8 cellular contexts compared by ENCODE assay signal in the genomic region with DNA sequence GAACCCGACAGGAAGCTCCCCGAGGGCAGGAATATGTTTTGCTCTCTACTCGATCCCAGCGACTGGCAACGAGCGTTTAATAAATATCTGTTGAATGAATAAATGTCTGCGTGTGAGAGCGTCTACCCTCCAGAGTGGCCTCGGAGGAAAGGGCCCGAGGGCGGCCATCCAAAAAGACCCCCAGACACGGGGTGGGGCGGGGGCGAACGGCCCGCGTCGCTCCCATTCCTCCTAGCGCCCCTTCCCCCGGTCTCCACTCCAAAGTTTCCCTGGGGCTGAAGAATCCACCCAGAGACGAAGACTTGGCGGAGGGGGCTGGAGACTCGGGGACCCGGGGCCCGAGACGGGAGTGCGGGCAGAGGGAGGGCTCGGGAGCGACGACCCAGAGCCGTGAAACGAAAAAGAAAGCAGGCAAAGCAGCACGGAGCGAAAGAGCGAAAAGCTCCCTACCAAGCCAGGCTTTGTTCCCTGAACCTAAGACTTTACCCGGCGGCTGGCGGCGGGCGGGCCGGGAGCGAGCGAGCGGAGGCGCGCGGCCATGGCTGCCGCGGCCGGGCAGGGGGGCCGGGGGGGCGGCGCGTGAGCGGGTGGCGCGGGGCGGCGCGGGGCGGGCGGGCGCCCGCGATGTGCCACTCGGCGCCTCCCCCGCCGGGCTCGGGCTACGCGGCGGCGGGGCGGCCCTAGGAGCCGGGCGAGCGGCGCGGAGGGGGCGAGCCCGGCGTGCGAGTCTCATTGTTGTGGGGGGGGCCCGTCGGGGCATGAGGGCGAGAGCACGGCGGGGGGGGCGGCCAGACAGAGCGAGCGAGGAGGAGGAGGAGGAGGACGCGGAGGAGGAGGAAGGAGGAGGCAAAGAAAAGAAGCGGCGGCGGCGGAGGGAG. TPM values are rescaled to one million over a fixed set of nuclear protein-coding genes. Genes with fewer than 3 reads are reported as not detected.
A peak's percentile ranks its signal among the peaks of the same experiment; 100 is the strongest.
DNase-seq lines count a peak whose midpoint lies in the region; ATAC-seq and TF ChIP-seq lines count a peak whose summit lies in the region.

A gene (plus strand): TSS at position 629 of the 878 bp plus-strand sequence. CDS start 360 bp downstream, outside the sequence.

- in situ Hi-C loops in transverse colon (cut with MboI; ENCODE audit: low pct_ligation_motif_present in 1 of 4, low pct_unique_long_range_greater_than_20kb in 1 of 4, low sequenced_read_pairs in 3 of 4), result no loop called here

- TF ChIP-seq EP300 in ovary (IDR thresholded peaks at IDR 0.05), result no peak
- no peak for TF ChIP-seq EP300 in transverse colon (IDR thresholded peaks at IDR 0.05; ENCODE audit: low read depth)

- ATAC-seq in GM19328 (IDR thresholded peaks at IDR 0.05; ENCODE audit: unreplicated experiment), result no peak

- no peaks in the 10 kb centered on the region for H3K36me3 ChIP-seq in cardiac muscle cell
- H3K36me3 ChIP-seq in ovary, result no peaks in the 10 kb centered on the region
- no peaks in the 10 kb centered on the region for H3K36me3 ChIP-seq in transverse colon

- DNase-seq in GM03348 (ENCODE audit: low spot score) (peak; percentile 94), NCI-H1092 treated with DMSO at 0.1 percent for 48 hours (lab: John Stamatoyannopoulos, UW) (peak; percentile 75), T-helper 1 cell (peak; percentile 70 to 83 (median 76)), cardiac muscle cell (ENCODE audit: low read depth in 1 of 2, low spot score in 1 of 2) (peak; percentile 79 to 84), ovary (peak; percentile 80 to 85 (median 85)), transverse colon (peak; percentile 83)

- peaks cover 20% of the 10 kb centered on the region for H3K27me3 ChIP-seq in cardiac muscle cell
- no peaks in the 10 kb centered on the region for H3K27me3 ChIP-seq in ovary
- H3K27me3 ChIP-seq in transverse colon, result no peaks in the 10 kb centered on the region

- H3K9me3 ChIP-seq in cardiac muscle cell (ENCODE audit: low read depth) (no peaks in the 10 kb centered on the region), ovary (no peaks in the 10 kb centered on the region), transverse colon (no peaks in the 10 kb centered on the region)

- WGBS in adipose tissue, 3 donors, result 1% methylated on average over 48 to 91 of the region's 98 CpGs
- 1% methylated on average over 59 to 97 of the region's 98 CpGs for WGBS in ovary, 3 donors
- 0 to 1% methylated on average over 1 to 79 of the region's 98 CpGs for WGBS in transverse colon (ENCODE audit: low coverage in 1 of 2), 2 donors

- H3K4me3 ChIP-seq in cardiac muscle cell (peak within 1 kb of the TSS; percentile 95), ovary (peak within 1 kb of the TSS; percentile 86), transverse colon (peak within 1 kb of the TSS; percentile 91 to 95 (median 94))

- peaks cover 4% of the 10 kb centered on the region for H3K4me1 ChIP-seq in cardiac muscle cell (ENCODE audit: low read depth)
- peaks cover 10% of the 10 kb centered on the region for H3K4me1 ChIP-seq in ovary (ENCODE audit: insufficient read depth)
- H3K4me1 ChIP-seq in transverse colon, result peaks cover 14 to 42% (median 30%) of the 10 kb centered on the region in 4 donors

- TF ChIP-seq CTCF in cardiac muscle cell (IDR thresholded peaks at IDR 0.05; ENCODE audit: low read depth, low read length) (no peak), ovary (IDR thresholded peaks at IDR 0.05) (no peak), transverse colon (IDR thresholded peaks at IDR 0.05) (peak in 1 of 5 experiments; percentile 12)

- H3K27ac ChIP-seq in adipose tissue (ENCODE audit: low read depth, low read length) (peak within 1 kb of the TSS; percentile 79), cardiac muscle cell (peak within 1 kb of the TSS; percentile 87), ovary (peak within 1 kb of the TSS; percentile 92 to 93), transverse colon (peak within 1 kb of the TSS; percentile 99)

- intact Hi-C loops in ovary (cut with DNase I), result loop anchor here in 1 of 4 donors (5.0 kb wide), 1 partner anchor 47 kb away; a partner anchor contains a TSS
- intact Hi-C loops in transverse colon (cut with DNase I; ENCODE audit: low total_unique reads), result no loop called here

- TF ChIP-seq POLR2A in ovary (IDR thresholded peaks at IDR 0.05) (peak; percentile 19), transverse colon (IDR thresholded peaks at IDR 0.05) (peak; percentile 31)

RNA-seq across cellular contexts. Expression of the gene that starts here (rescaled TPM):
- polyA plus RNA-seq in adipose tissue, result 10 to 100 TPM; 38.6 to 96.0 (median 42.9) TPM
- total RNA-seq in cardiac muscle cell, result 48.4 and 75.8 TPM in 2 replicates
- polyA plus RNA-seq in cardiac muscle cell, result 10.5 and 17.4 TPM in 2 replicates
- total RNA-seq in ovary, result 100 to 1,000 TPM in 5 of 7 donors, 10 to 100 TPM in 2; 73.2 to 278 (median 183) TPM
- polyA plus RNA-seq in ovary, result 10 to 100 TPM; 52.3 to 99.4 TPM
- 100 to 1,000 TPM in 2 of 4 donors, 10 to 100 TPM in 2; 68.7 to 272 (median 100) TPM for total RNA-seq in transverse colon
